ENCODE assay signal across 8 cellular contexts in the genomic region with DNA sequence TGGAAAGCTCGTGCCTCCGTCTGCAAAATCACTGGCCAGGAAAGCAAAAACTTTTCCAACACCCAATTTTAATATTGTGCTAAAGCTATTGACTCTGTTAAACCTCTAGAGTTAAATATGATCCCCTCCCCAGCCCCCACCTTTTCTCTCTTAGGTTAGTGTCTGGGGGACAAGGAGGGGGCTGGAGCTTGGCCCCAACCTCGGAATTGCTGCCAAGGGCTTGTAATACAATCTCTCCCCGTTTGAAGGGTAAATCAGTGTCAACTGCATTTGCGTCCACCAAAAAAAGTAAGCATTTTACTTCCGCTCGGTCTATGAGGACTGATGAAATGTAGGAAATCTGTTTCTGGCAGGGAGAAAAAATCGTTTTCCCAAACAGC. TPM values are rescaled to one million over a fixed set of nuclear protein-coding genes. Genes with fewer than 3 reads are reported as not detected.
DNase-seq lines count a peak whose midpoint lies in the region; ATAC-seq and TF ChIP-seq lines count a peak whose summit lies in the region.

Gene GAS2, plus strand, starts transcription at position 292 of the 380 bp plus-strand sequence. CDS start 8,259 bp downstream, outside the sequence.

- no peak within 1 kb of the TSS for H2BK5ac ChIP-seq in neuronal stem cell (ENCODE audit: low read length)

- no peak within 1 kb of the TSS for H3K27ac Mint-ChIP-seq in endodermal cell

- TF ChIP-seq CTCF in endodermal cell (conservative IDR thresholded peaks at IDR 0.05) = no peak

- H3K36me3 Mint-ChIP-seq in endodermal cell (ENCODE audit: low read depth) = no peaks in the 10 kb centered on the region

- no peak within 1 kb of the TSS for H3K9ac ChIP-seq in endodermal cell (ENCODE audit: extremely low read depth, low read length, poor library complexity, severe bottlenecking)
- peak within 1 kb of the TSS; percentile 81 for H3K9ac ChIP-seq in neuronal stem cell (ENCODE audit: low read depth, low read length, poor library complexity)

- H3K23ac ChIP-seq in neuronal stem cell (ENCODE audit: low read depth, low read length, poor library complexity) = peak within 1 kb of the TSS; percentile 31

- 23 to 34% methylated on average over 4 to 8 of the region's 8 CpGs for WGBS in endodermal cell (ENCODE audit: insufficient coverage in 1 of 2, insufficient read length in 1 of 2), 2 experiments
- WGBS in neuronal stem cell (ENCODE audit: extremely low coverage in 2 of 2, insufficient read length in 2 of 2, insufficient replicate concordance in 1 of 2), 2 donors = no CpG with 5 or more reads among the region's 8 CpGs

- H3K18ac ChIP-seq in neuronal stem cell (ENCODE audit: low read length) = peak within 1 kb of the TSS; percentile 87

- H3K79me1 ChIP-seq in neuronal stem cell (ENCODE audit: low read depth, low read length) = no peaks in the 10 kb centered on the region

- no peak within 1 kb of the TSS for H3K4ac ChIP-seq in neuronal stem cell (ENCODE audit: low read length)

- H3K4me3 ChIP-seq in endodermal cell (ENCODE audit: low read length) (peak within 1 kb of the TSS; percentile 77), neuronal stem cell (ENCODE audit: low read length in 2 of 2) (peak within 1 kb of the TSS; percentile 46 to 78)

- no peak within 1 kb of the TSS for H4K8ac ChIP-seq in neuronal stem cell (ENCODE audit: low read depth, low read length)

- DNase-seq in NCI-H345 (lab: John Stamatoyannopoulos, UW) (peak; percentile 17), NCI-H345 treated with DMSO at 0.1 percent for 48 hours (lab: John Stamatoyannopoulos, UW; ENCODE audit: unreplicated experiment) (no peak), endodermal cell (no peak), neuronal stem cell (ENCODE audit: low spot score) (no peak), NCI-H187 (lab: John Stamatoyannopoulos, UW) (no peak), SKM-1 (lab: John Stamatoyannopoulos, UW; ENCODE audit: unreplicated experiment) (no peak), SW480 (ENCODE audit: low spot score) (no peak)

- H3K4me1 ChIP-seq in endodermal cell (ENCODE audit: control insufficient read depth, insufficient read depth, low read length) (peaks cover 6% of the 10 kb centered on the region), neuronal stem cell (ENCODE audit: control insufficient read depth in 2 of 2, insufficient read depth in 1 of 2, low read depth in 1 of 2, low read length in 2 of 2) (peaks cover 3 to 9% of the 10 kb centered on the region in 2 donors)

- no peaks in the 10 kb centered on the region for H3K9me3 ChIP-seq in endodermal cell (ENCODE audit: control insufficient read depth, low read length)
- no peaks in the 10 kb centered on the region for H3K9me3 ChIP-seq in neuronal stem cell (replicated peaks in 1 of 2; ENCODE audit: control insufficient read depth in 2 of 2, insufficient read depth in 1 of 2, low read depth in 1 of 2, low read length in 2 of 2)

- no peak within 1 kb of the TSS for H2AK5ac ChIP-seq in neuronal stem cell (ENCODE audit: low read depth, low read length)

- no peak within 1 kb of the TSS for H2BK120ac ChIP-seq in neuronal stem cell (ENCODE audit: low read depth, low read length)

- H3K9me3 Mint-ChIP-seq in endodermal cell = no peaks in the 10 kb centered on the region

- H3K4me3 Mint-ChIP-seq in endodermal cell = peak within 1 kb of the TSS; percentile 61

- no peak within 1 kb of the TSS for H4K91ac ChIP-seq in neuronal stem cell (ENCODE audit: low read depth, low read length, poor library complexity)

- H3K14ac ChIP-seq in neuronal stem cell (ENCODE audit: low read length) = peak within 1 kb of the TSS; percentile 82

- H3K27ac ChIP-seq in endodermal cell (ENCODE audit: low read depth, low read length) = peak within 1 kb of the TSS; percentile 36
- H3K27ac ChIP-seq in neuronal stem cell (replicated peaks; ENCODE audit: low read length) = no peak within 1 kb of the TSS

- H3K4me2 ChIP-seq in neuronal stem cell (ENCODE audit: insufficient read depth, low read length, poor library complexity, severe bottlenecking) = peak within 1 kb of the TSS; percentile 86

- ATAC-seq in HG03432 (IDR thresholded peaks at IDR 0.05; ENCODE audit: unreplicated experiment) = peak; percentile 17

- H3K27me3 ChIP-seq in endodermal cell (ENCODE audit: control insufficient read depth, insufficient read depth, low read length, poor library complexity, severe bottlenecking) (peaks cover 12% of the 10 kb centered on the region), neuronal stem cell (ENCODE audit: control insufficient read depth in 3 of 3, insufficient read depth in 3 of 3, low read depth in 1 of 3, low read length in 3 of 3) (no peaks in the 10 kb centered on the region)

- H3K36me3 ChIP-seq in endodermal cell (ENCODE audit: control insufficient read depth, insufficient read depth, low read length) (no peaks in the 10 kb centered on the region), neuronal stem cell (replicated peaks in 1 of 2; ENCODE audit: control insufficient read depth in 2 of 2, insufficient read depth in 2 of 2, low read length in 2 of 2) (no peaks in the 10 kb centered on the region)

- H2BK15ac ChIP-seq in neuronal stem cell (ENCODE audit: low read length) = no peak within 1 kb of the TSS

- peak within 1 kb of the TSS; percentile 94 for H2AFZ ChIP-seq in neuronal stem cell (ENCODE audit: low read length)

- H3K4me1 Mint-ChIP-seq in endodermal cell = peaks cover 20% of the 10 kb centered on the region

- no peak within 1 kb of the TSS for H2BK12ac ChIP-seq in neuronal stem cell (ENCODE audit: low read length)

- H3K27me3 Mint-ChIP-seq in endodermal cell (ENCODE audit: insufficient read depth) = peaks cover 21% of the 10 kb centered on the region

RNA-seq across cellular contexts. Expression of gene GAS2, which starts in this region (rescaled TPM):
- total RNA-seq in endodermal cell = 1 to 10 TPM; 3.0 to 4.1 TPM
- polyA plus RNA-seq in endodermal cell (2013, experiment 1 of 2) = 5.6 TPM
- polyA plus RNA-seq in endodermal cell (2013, experiment 2 of 2) = 4.8 TPM
- 1.4 TPM for polyA plus RNA-seq in neuronal stem cell (2013, experiment 1 of 2)
- 0.89 TPM for polyA plus RNA-seq in neuronal stem cell (2013, experiment 2 of 2)
